1 cellular context compared by ENCODE assay signal in genomic region chr9:85408494-85408893, GRCh38.
TF ChIP-seq lines count a peak whose summit lies in the region.

No MANE protein-coding gene starts in this region.

TF ChIP-seq in HepG2, 621 proteins besides CTCF, POLR2A, EP300 and RAD21 (continued from another document):
- TF ChIP-seq REST (IDR thresholded peaks at IDR 0.05; ENCODE audit: borderline replicate concordance in 1 of 2, low read depth in 1 of 2, low read length in 2 of 2) = no peak
- TF ChIP-seq ZFP91 (CRISPR knock-in tag; IDR thresholded peaks at IDR 0.05; ENCODE audit: borderline replicate concordance) = no peak
- TF ChIP-seq SOX13 (IDR thresholded peaks at IDR 0.05) = no peak
- TF ChIP-seq SOX13 (CRISPR knock-in tag; conservative IDR thresholded peaks at IDR 0.05 in 1 of 2, IDR thresholded peaks at IDR 0.05 in 1 of 2) = peak in 1 of 2 experiments; percentile 65; a peak in 2 of 4 replicates
- TF ChIP-seq CBX2 (IDR thresholded peaks at IDR 0.05; ENCODE audit: low read depth, low read length) = no peak
- TF ChIP-seq CBX2 (CRISPR knock-in tag; IDR thresholded peaks at IDR 0.05; ENCODE audit: low read depth) = no peak
- TF ChIP-seq FOXA1 (IDR thresholded peaks at IDR 0.05) = peak; percentile 81
- peak; percentile 53; the same call in 1 of the 2 replicates for TF ChIP-seq FOXA1 (CRISPR knock-in tag; IDR thresholded peaks at IDR 0.05)
- TF ChIP-seq GFI1 (CRISPR knock-in tag; IDR thresholded peaks at IDR 0.05; ENCODE audit: borderline replicate concordance) = peak; percentile 46; the same call in 1 of the 2 replicates
- TF ChIP-seq FOXP4 (CRISPR knock-in tag; IDR thresholded peaks at IDR 0.05) = 0 out of 2 replicates have a peak, but pooled peaks have one; percentile 28
TF ChIP-seq in HepG2: peak in this region for 7.
